22 cellular contexts compared by ENCODE assay signal in the genomic region with DNA sequence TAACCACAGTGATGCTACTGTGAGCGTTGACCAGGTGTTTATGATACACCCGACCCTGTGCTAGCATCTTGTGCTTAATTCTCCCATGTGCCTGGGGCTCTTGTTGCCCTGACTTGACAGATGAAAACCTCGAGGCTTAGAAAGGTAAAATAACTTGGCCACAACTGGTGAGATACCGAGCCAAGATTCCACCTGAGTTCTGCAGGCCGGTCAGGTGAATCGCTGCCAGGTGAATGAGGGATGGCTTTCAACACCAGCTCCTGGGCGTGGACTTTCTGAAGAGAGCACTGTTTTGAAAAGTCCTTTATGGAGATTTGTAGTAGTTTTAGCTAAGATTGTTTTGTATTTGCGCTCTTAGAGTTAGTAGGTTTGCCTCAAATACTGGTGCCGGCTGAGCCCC. TPM values are rescaled to one million over a fixed set of nuclear protein-coding genes. Genes with fewer than 3 reads are reported as not detected.
DNase-seq lines count a peak whose midpoint lies in the region; ATAC-seq and TF ChIP-seq lines count a peak whose summit lies in the region.
"Had no signal": no experiment of that assay in that cellular context is flagged by ENCODE, and none has a peak within 500 bp of the region (broad histone marks: within the 10 kb centered on the region; RNA-seq: fewer than 3 reads in every experiment).

No MANE protein-coding gene starts in this region.

- no peaks in the 10 kb centered on the region for H3K9me3 Mint-ChIP-seq in activated T-cell treated with anti-CD3 and anti-CD28 coated beads, Interleukin-2, amount 50 U/mL, for 24 hours
- no peaks in the 10 kb centered on the region for H3K9me3 Mint-ChIP-seq in activated T-cell treated with anti-CD3 and anti-CD28 coated beads, Interleukin-2, amount 50 U/mL, for 4 hours
- no peaks in the 10 kb centered on the region for H3K9me3 Mint-ChIP-seq in CD8-positive, alpha-beta T cell
- H3K9me3 Mint-ChIP-seq in activated naive CD8-positive, alpha-beta T cell treated with anti-CD3 and anti-CD28 coated beads, Interleukin-2, amount 50 U/mL, for 24 hours = no peaks in the 10 kb centered on the region
- no peaks in the 10 kb centered on the region for H3K9me3 Mint-ChIP-seq in natural killer cell

- H3K4me2 ChIP-seq in GM23248 (ENCODE audit: unreplicated experiment) = no peak overlapping the region

- CTCF ChIA-PET in CD8-positive, alpha-beta T cell (lab: Charles Lee) = interaction anchor here (1.3 to 2.6 kb wide), 5 partner anchors 8 to 253 kb away, joined by 4 to 6 read pairs (median 6); a partner anchor contains a TSS

- no peak overlapping the region for H2AFZ ChIP-seq in GM23248

- H3K36me3 ChIP-seq in CD8-positive, alpha-beta T cell (ENCODE audit: insufficient read depth, low read length) = no peaks in the 10 kb centered on the region
- H3K36me3 ChIP-seq in GM23248 (ENCODE audit: low read depth) = no peaks in the 10 kb centered on the region
- H3K36me3 ChIP-seq: ascending aorta, SJCRH30, uterus had no signal

- no peaks in the 10 kb centered on the region for H3F3A ChIP-seq in GM23248 (ENCODE audit: insufficient read depth)

- no peak overlapping the region for H3K9ac ChIP-seq in GM23248

- no peak overlapping the region for H3K4me3 Mint-ChIP-seq in activated T-cell treated with anti-CD3 and anti-CD28 coated beads, Interleukin-2, amount 50 U/mL, for 24 hours
- H3K4me3 Mint-ChIP-seq in activated T-cell treated with anti-CD3 and anti-CD28 coated beads, Interleukin-2, amount 50 U/mL, for 4 hours = no peak overlapping the region
- H3K4me3 Mint-ChIP-seq in CD8-positive, alpha-beta T cell = peak overlapping the region; percentile 42
- H3K4me3 Mint-ChIP-seq in activated naive CD8-positive, alpha-beta T cell treated with anti-CD3 and anti-CD28 coated beads, Interleukin-2, amount 50 U/mL, for 24 hours = no peak overlapping the region
- H3K4me3 Mint-ChIP-seq in natural killer cell = peak overlapping the region; percentile 25

- intact Hi-C loops in CD8-positive, alpha-beta T cell (cut with DNase I, micrococcal nuclease) = loop anchor here (2.0 to 10.0 kb wide), 4 partner anchors 15 to 1757 kb away; a partner anchor contains a TSS
- intact Hi-C loops in natural killer cell (cut with micrococcal nuclease) = loop anchor here (2.0 kb wide), 1 partner anchor 13 kb away; no protein-coding TSS in a partner anchor

- no peaks in the 10 kb centered on the region for H3K79me2 ChIP-seq in GM23248 (ENCODE audit: insufficient read depth)

- H3K4me3 ChIP-seq in CD8-positive, alpha-beta T cell (ENCODE audit: low read depth, low read length) = no peak overlapping the region
- H3K4me3 ChIP-seq in GM23248 = no peak overlapping the region
- H3K4me3 ChIP-seq: ascending aorta, SJCRH30, uterus had no signal

- no peak for DNase-seq in activated T-cell treated with anti-CD3 and anti-CD28 coated beads, Interleukin-2, amount 50 U/mL, for 24 hours
- DNase-seq in activated T-cell treated with anti-CD3 and anti-CD28 coated beads, Interleukin-2, amount 50 U/mL, for 4 hours = no peak
- peak in 1 of 7 experiments; percentile 45 for DNase-seq in CD8-positive, alpha-beta T cell
- DNase-seq in activated naive CD8-positive, alpha-beta T cell treated with anti-CD3 and anti-CD28 coated beads, Interleukin-2, amount 50 U/mL, for 24 hours = no peak
- DNase-seq in natural killer cell (no peak), NCI-H146 treated with DMSO at 0.1 percent for 48 hours (lab: John Stamatoyannopoulos, UW; ENCODE audit: unreplicated experiment) (no peak), GM23248 (no peak), NCI-H2107 treated with DMSO at 0.1 percent for 48 hours (lab: John Stamatoyannopoulos, UW; ENCODE audit: unreplicated experiment) (no peak)
- DNase-seq: ACHN; activated CD4-positive, alpha-beta T cell treated with anti-CD3 and anti-CD28 coated beads for 1 hour; activated gamma-delta T cell; central memory CD4-positive, alpha-beta T cell; dermis blood vessel endothelial cell; Kasumi-1; NCI-H187; SJCRH30; uterus had no signal

- H3K27me3 ChIP-seq in CD8-positive, alpha-beta T cell (ENCODE audit: insufficient read depth, low read length) = no peaks in the 10 kb centered on the region
- no peaks in the 10 kb centered on the region for H3K27me3 ChIP-seq in GM23248 (replicated peaks; ENCODE audit: insufficient read depth)
- H3K27me3 ChIP-seq: ascending aorta, uterus had no signal

- TF ChIP-seq CTCF in CD8-positive, alpha-beta T cell (IDR thresholded peaks at IDR 0.05) = no peak
- TF ChIP-seq CTCF in natural killer cell (IDR thresholded peaks at IDR 0.05) = no peak

- 48 to 49% methylated on average over 9 of the region's 9 CpGs for WGBS in GM23248 (ENCODE audit: low coverage in 1 of 2, low lambda C conversion rate in 2 of 2, missing lambda C conversion rate in 2 of 2), 2 experiments

- H3K4me1 Mint-ChIP-seq in activated T-cell treated with anti-CD3 and anti-CD28 coated beads, Interleukin-2, amount 50 U/mL, for 24 hours (ENCODE audit: low read depth) = peaks cover 94% of the 10 kb centered on the region
- peaks cover 92% of the 10 kb centered on the region for H3K4me1 Mint-ChIP-seq in activated T-cell treated with anti-CD3 and anti-CD28 coated beads, Interleukin-2, amount 50 U/mL, for 4 hours (ENCODE audit: low read depth)
- peaks cover 91% of the 10 kb centered on the region for H3K4me1 Mint-ChIP-seq in CD8-positive, alpha-beta T cell (ENCODE audit: low read depth)
- peaks cover 84% of the 10 kb centered on the region for H3K4me1 Mint-ChIP-seq in activated naive CD8-positive, alpha-beta T cell treated with anti-CD3 and anti-CD28 coated beads, Interleukin-2, amount 50 U/mL, for 24 hours
- peaks cover 57 to 74% of the 10 kb centered on the region in 2 donors for H3K4me1 Mint-ChIP-seq in natural killer cell

- peak overlapping the region; percentile 90 for H3K27ac ChIP-seq in CD8-positive, alpha-beta T cell (ENCODE audit: low read depth, low read length)
- H3K27ac ChIP-seq in GM23248 = no peak overlapping the region
- H3K27ac ChIP-seq: ascending aorta, C4-2B, HL-60, SJCRH30, uterus had no signal

- no peaks in the 10 kb centered on the region for H3K27me3 Mint-ChIP-seq in activated T-cell treated with anti-CD3 and anti-CD28 coated beads, Interleukin-2, amount 50 U/mL, for 24 hours
- H3K27me3 Mint-ChIP-seq in activated T-cell treated with anti-CD3 and anti-CD28 coated beads, Interleukin-2, amount 50 U/mL, for 4 hours (ENCODE audit: low read depth) = no peaks in the 10 kb centered on the region
- no peaks in the 10 kb centered on the region for H3K27me3 Mint-ChIP-seq in CD8-positive, alpha-beta T cell (ENCODE audit: low read depth)
- no peaks in the 10 kb centered on the region for H3K27me3 Mint-ChIP-seq in activated naive CD8-positive, alpha-beta T cell treated with anti-CD3 and anti-CD28 coated beads, Interleukin-2, amount 50 U/mL, for 24 hours
- H3K27me3 Mint-ChIP-seq in natural killer cell (ENCODE audit: low read depth in 2 of 2) = peaks cover 9 to 10% of the 10 kb centered on the region in 2 donors

- in situ Hi-C loops in GM23248 (cut with MboI) = no loop called here

- H3K9me2 ChIP-seq in GM23248 (ENCODE audit: insufficient read depth) = no peaks in the 10 kb centered on the region

- H4K20me1 ChIP-seq in GM23248 (ENCODE audit: insufficient read depth) = no peaks in the 10 kb centered on the region

- no peaks in the 10 kb centered on the region for H3K9me3 ChIP-seq in CD8-positive, alpha-beta T cell (ENCODE audit: low read length)
- H3K9me3 ChIP-seq in GM23248 (ENCODE audit: low read depth) = no peaks in the 10 kb centered on the region
- H3K9me3 ChIP-seq: ascending aorta, SJCRH30, uterus had no signal

- H3K4me1 ChIP-seq in CD8-positive, alpha-beta T cell (ENCODE audit: insufficient read depth, low read length) = peaks cover 87% of the 10 kb centered on the region
- H3K4me1 ChIP-seq in GM23248 (ENCODE audit: insufficient read depth) = no peaks in the 10 kb centered on the region
- H3K4me1 ChIP-seq: uterus had no signal

- peaks cover 26% of the 10 kb centered on the region for H3K36me3 Mint-ChIP-seq in activated T-cell treated with anti-CD3 and anti-CD28 coated beads, Interleukin-2, amount 50 U/mL, for 24 hours (ENCODE audit: low read depth)
- peaks cover 12% of the 10 kb centered on the region for H3K36me3 Mint-ChIP-seq in activated T-cell treated with anti-CD3 and anti-CD28 coated beads, Interleukin-2, amount 50 U/mL, for 4 hours (ENCODE audit: insufficient read depth)
- H3K36me3 Mint-ChIP-seq in CD8-positive, alpha-beta T cell = peaks cover 23% of the 10 kb centered on the region
- peaks cover 13% of the 10 kb centered on the region for H3K36me3 Mint-ChIP-seq in activated naive CD8-positive, alpha-beta T cell treated with anti-CD3 and anti-CD28 coated beads, Interleukin-2, amount 50 U/mL, for 24 hours (ENCODE audit: low read depth)
- no peaks in the 10 kb centered on the region for H3K36me3 Mint-ChIP-seq in natural killer cell

- ATAC-seq in activated T-cell treated with anti-CD3 and anti-CD28 coated beads, Interleukin-2, amount 50 U/mL, for 4 hours = no peak
- ATAC-seq in CD8-positive, alpha-beta T cell = no peak
- no peak for ATAC-seq in activated naive CD8-positive, alpha-beta T cell treated with anti-CD3 and anti-CD28 coated beads, Interleukin-2, amount 50 U/mL, for 24 hours
- ATAC-seq in natural killer cell = no peak
- ATAC-seq: HCT116 had no signal

- peak overlapping the region; percentile 82 for H3K27ac Mint-ChIP-seq in activated T-cell treated with anti-CD3 and anti-CD28 coated beads, Interleukin-2, amount 50 U/mL, for 24 hours
- H3K27ac Mint-ChIP-seq in CD8-positive, alpha-beta T cell = peak overlapping the region; percentile 95
- peak overlapping the region; percentile 17 for H3K27ac Mint-ChIP-seq in activated naive CD8-positive, alpha-beta T cell treated with anti-CD3 and anti-CD28 coated beads, Interleukin-2, amount 50 U/mL, for 24 hours
- peak overlapping the region; percentile 92 to 95 for H3K27ac Mint-ChIP-seq in natural killer cell

- POLR2A ChIA-PET in CD8-positive, alpha-beta T cell (lab: Charles Lee) = interaction anchor here (1.4 to 4.8 kb wide), 5 partner anchors 8 to 260 kb away, joined by 4 to 30 read pairs (median 17); a partner anchor contains a TSS

RNA-seq across cellular contexts. Expression of a gene that starts 12.2 kb away (rescaled TPM):
- total RNA-seq in activated T-cell treated with anti-CD3 and anti-CD28 coated beads, Interleukin-2, amount 50 U/mL, for 4 hours = 1 to 10 TPM; 1.8 to 2.5 (median 2.2) TPM
- 10 to 100 TPM; 15.3 to 16.3 TPM for total RNA-seq in CD8-positive, alpha-beta T cell
- 10 to 100 TPM; 24.8 to 42.0 (median 40.2) TPM for total RNA-seq in natural killer cell
- total RNA-seq in GM23248 (2014; rRNA removed; shearing (Covaris generic)) = not detected in 2 replicates
- polyA plus RNA-seq in GM23248 (2016; fragmentation: Nextera tagmentation; extraction: Ambion mirVana) = not detected in 2 replicates
- total RNA-seq: pulmonary artery endothelial cell had no signal

Comparison
In these comparisons a context has a peak if more than half of its experiments do, and no peak if none do; other contexts are left out.
1. H3K27ac Mint-ChIP-seq: peak in every context shown above with its lines; median percentile 95 in CD8-positive, alpha-beta T cell; 94 in natural killer cell; 82 in activated T-cell treated with anti-CD3 and anti-CD28 coated beads, Interleukin-2, amount 50 U/mL, for 24 hours; 17 in activated naive CD8-positive, alpha-beta T cell treated with anti-CD3 and anti-CD28 coated beads, Interleukin-2, amount 50 U/mL, for 24 hours.
2. H3K4me3 Mint-ChIP-seq: peak in CD8-positive, alpha-beta T cell (single experiment) and natural killer cell (single experiment); none in activated T-cell treated with anti-CD3 and anti-CD28 coated beads, Interleukin-2, amount 50 U/mL, for 24 hours (single experiment), activated T-cell treated with anti-CD3 and anti-CD28 coated beads, Interleukin-2, amount 50 U/mL, for 4 hours (single experiment) and activated naive CD8-positive, alpha-beta T cell treated with anti-CD3 and anti-CD28 coated beads, Interleukin-2, amount 50 U/mL, for 24 hours (single experiment).
3. RNA of a gene that starts 12.2 kb away (total RNA-seq): 24.8 to 42.0 TPM in natural killer cell and 15.3 to 16.3 TPM in CD8-positive, alpha-beta T cell; 1.8 to 2.5 TPM in activated T-cell treated with anti-CD3 and anti-CD28 coated beads, Interleukin-2, amount 50 U/mL, for 4 hours and not detected in GM23248; every median in the first group is over 4 times any median in the second.